Comparison of ENCODE assay signal across 8 cellular contexts in the genomic region with DNA sequence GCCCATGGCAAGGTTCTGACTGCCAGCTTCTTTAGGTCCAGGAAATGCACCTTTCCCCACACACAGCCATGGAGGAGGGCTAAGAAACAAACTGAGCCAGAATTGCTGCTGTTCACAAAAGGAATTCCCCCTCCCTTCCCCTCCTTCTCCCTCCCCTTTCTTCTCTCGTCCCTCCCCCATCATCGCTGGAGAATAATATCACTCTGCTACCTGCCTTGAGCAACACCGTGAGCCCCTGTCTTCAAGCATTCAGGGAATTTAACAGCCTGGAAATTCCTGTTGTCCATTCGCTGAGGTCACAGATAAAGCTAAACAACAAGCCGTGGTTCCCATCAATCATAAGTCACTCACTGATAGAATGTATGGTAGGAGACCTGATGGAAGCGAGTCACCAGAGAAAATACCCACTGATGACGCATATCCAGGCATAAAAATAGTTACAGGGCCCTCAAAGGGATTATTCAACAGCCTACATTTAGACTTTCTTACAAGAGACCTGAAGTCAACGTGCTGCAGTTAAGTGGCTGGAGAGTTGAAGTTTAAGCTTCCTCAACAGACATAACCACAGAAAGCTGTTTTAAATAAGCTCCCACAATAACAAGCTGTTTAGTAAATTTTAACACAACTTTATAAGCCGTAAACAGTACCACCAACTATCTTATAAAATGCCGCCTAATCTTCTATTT. TPM values are rescaled to one million over a fixed set of nuclear protein-coding genes. Genes with fewer than 3 reads are reported as not detected.
DNase-seq lines count a peak whose midpoint lies in the region; ATAC-seq and TF ChIP-seq lines count a peak whose summit lies in the region.

No MANE protein-coding gene starts in this region.

- H2AFZ ChIP-seq in SK-N-SH (ENCODE audit: low read depth), result peak overlapping the region; percentile 19; the same call in 1 of the 2 replicates
- H2AFZ ChIP-seq in smooth muscle cell (ENCODE audit: low read depth), result no peak overlapping the region

- BruUV-seq in Calu3 (replicated peaks; lab: Mats Ljungman, UMichigan), result no TSS peak

- H3F3A ChIP-seq in SK-N-SH (replicated peaks; ENCODE audit: insufficient read depth) (peaks cover 21% of the 10 kb centered on the region), smooth muscle cell (ENCODE audit: low read depth) (peaks cover 12% of the 10 kb centered on the region)

- ATAC-seq in GM19452 (IDR thresholded peaks at IDR 0.05; ENCODE audit: unreplicated experiment) (peak; percentile 73), HG03457 (IDR thresholded peaks at IDR 0.05; ENCODE audit: unreplicated experiment) (peak; percentile 60)

- no peak for TF ChIP-seq CTCF in Calu3 (IDR thresholded peaks at IDR 0.05; ENCODE audit: unreplicated experiment)
- TF ChIP-seq CTCF in SK-N-SH (IDR thresholded peaks at IDR 0.05), result no peak
- TF ChIP-seq CTCF in brain microvascular endothelial cell (IDR thresholded peaks at IDR 0.05; ENCODE audit: low read depth, low read length, missing control alignments), result no peak
- TF ChIP-seq CTCF in smooth muscle cell (IDR thresholded peaks at IDR 0.05; ENCODE audit: borderline replicate concordance, insufficient read depth, poor library complexity, severe bottlenecking), result no peak

- H3K27ac Mint-ChIP-seq in Calu3 (ENCODE audit: unreplicated experiment) (peak overlapping the region; percentile 80), immature natural killer cell (peak overlapping the region; percentile 30 to 96 (median 90))

- H3K9me3 ChIP-seq in SK-N-SH, result no peaks in the 10 kb centered on the region
- H3K9me3 ChIP-seq in smooth muscle cell (replicated peaks; ENCODE audit: low read depth), result no peaks in the 10 kb centered on the region

- H4K20me1 ChIP-seq in SK-N-SH (ENCODE audit: insufficient read depth), result no peaks in the 10 kb centered on the region
- H4K20me1 ChIP-seq in smooth muscle cell (ENCODE audit: low read depth), result peaks cover 5% of the 10 kb centered on the region

- H3K27me3 ChIP-seq in SK-N-SH (ENCODE audit: insufficient read depth) (no peaks in the 10 kb centered on the region), brain microvascular endothelial cell (replicated peaks) (no peaks in the 10 kb centered on the region), smooth muscle cell (ENCODE audit: low read depth) (no peaks in the 10 kb centered on the region)

- H3K27me3 Mint-ChIP-seq in Calu3 (ENCODE audit: unreplicated experiment), result no peaks in the 10 kb centered on the region
- H3K27me3 Mint-ChIP-seq in immature natural killer cell (ENCODE audit: low read depth in 3 of 3), result no peaks in the 10 kb centered on the region

- peak in 1 of 2 experiments; percentile 87; a peak in 2 of 4 replicates for TF ChIP-seq EP300 in SK-N-SH (IDR thresholded peaks at IDR 0.05; ENCODE audit: borderline replicate concordance in 1 of 2, low read depth in 1 of 2, low read length in 1 of 2)

- WGBS in SK-N-SH (ENCODE audit: low lambda C conversion rate), result 18% methylated on average over 10 of the region's 10 CpGs
- WGBS in smooth muscle cell (ENCODE audit: low lambda C conversion rate), result 7% methylated on average over 10 of the region's 10 CpGs

- CTCF ChIA-PET in Calu3 (lab: Charles Lee) (interaction anchor here (0.6 to 3.0 kb wide), 9 partner anchors 13 to 278 kb away, joined by 3 to 15 read pairs (median 4); no protein-coding TSS in a partner anchor), SK-N-SH (lab: Yijun Ruan, JAX) (interaction anchor here (1.0 to 1.3 kb wide), 3 partner anchors 20 to 193 kb away, joined by 3 to 4 read pairs (median 3); no protein-coding TSS in a partner anchor)

- H3K36me3 ChIP-seq in SK-N-SH (replicated peaks in 1 of 2; ENCODE audit: control insufficient read depth in 1 of 2, insufficient read depth in 2 of 2, low read length in 1 of 2) (no peaks in the 10 kb centered on the region), brain microvascular endothelial cell (replicated peaks) (no peaks in the 10 kb centered on the region), smooth muscle cell (ENCODE audit: low read depth) (no peaks in the 10 kb centered on the region)

- H3K9ac ChIP-seq in SK-N-SH (peak overlapping the region; percentile 73), smooth muscle cell (ENCODE audit: low read depth) (peak overlapping the region; percentile 73)

- in situ Hi-C loops in brain microvascular endothelial cell (cut with HindIII; ENCODE audit: low pct_ligation_motif_present, low sequenced_read_pairs), result no loop called here

- H3K4me1 ChIP-seq in SK-N-SH (ENCODE audit: control insufficient read depth in 1 of 2, insufficient read depth in 2 of 2, low read depth in 1 of 2, low read length in 1 of 2) (peaks cover 10 to 28% of the 10 kb centered on the region in 2 experiments), smooth muscle cell (ENCODE audit: low read depth) (peaks cover 32% of the 10 kb centered on the region)

- intact Hi-C loops in Calu3 (cut with micrococcal nuclease; ENCODE audit: unreplicated experiment), result loop anchor here (2.0 to 5.0 kb wide), 4 partner anchors 33 to 193 kb away; no protein-coding TSS in a partner anchor

- H3K9me3 Mint-ChIP-seq in Calu3 (ENCODE audit: low read depth, unreplicated experiment), result no peaks in the 10 kb centered on the region
- no peaks in the 10 kb centered on the region for H3K9me3 Mint-ChIP-seq in immature natural killer cell

- peak overlapping the region; percentile 68 for H3K4me2 ChIP-seq in SK-N-SH
- peak overlapping the region; percentile 82 for H3K4me2 ChIP-seq in smooth muscle cell

- H3K4me3 Mint-ChIP-seq in Calu3 (ENCODE audit: low read depth, unreplicated experiment) (peak overlapping the region; percentile 47), immature natural killer cell (peak overlapping the region; percentile 34 to 75 (median 47))

- H3K4me3 ChIP-seq in SK-N-SH (ENCODE audit: low read depth in 2 of 2, low read length in 1 of 2) (peak overlapping the region; percentile 47 to 59), brain microvascular endothelial cell (ENCODE audit: low read depth, low read length) (peak overlapping the region; percentile 45), smooth muscle cell (peak overlapping the region; percentile 38)

- no peak for TF ChIP-seq RAD21 in SK-N-SH (IDR thresholded peaks at IDR 0.05; ENCODE audit: low read length)

- POLR2A ChIA-PET in SK-N-SH (lab: Yijun Ruan, JAX), result no interaction called here

- peak overlapping the region; percentile 53 to 96 for H3K27ac ChIP-seq in SK-N-SH (ENCODE audit: low read depth in 2 of 2, low read length in 1 of 2)
- H3K27ac ChIP-seq in brain microvascular endothelial cell, result peak overlapping the region; percentile 92
- peak overlapping the region; percentile 91 for H3K27ac ChIP-seq in smooth muscle cell (ENCODE audit: low read depth)

- H3K79me2 ChIP-seq in SK-N-SH (ENCODE audit: insufficient read depth) (peaks cover 75% of the 10 kb centered on the region), smooth muscle cell (ENCODE audit: low read depth) (peaks cover 22% of the 10 kb centered on the region)

- H3K4me1 Mint-ChIP-seq in Calu3 (ENCODE audit: low read depth, unreplicated experiment) (peaks cover 38% of the 10 kb centered on the region), immature natural killer cell (peaks cover 40 to 50% of the 10 kb centered on the region in 2 donors)

- H3K36me3 Mint-ChIP-seq in Calu3 (ENCODE audit: insufficient read depth, unreplicated experiment) (peaks cover 18% of the 10 kb centered on the region), immature natural killer cell (no peaks in the 10 kb centered on the region)

- no peaks in the 10 kb centered on the region for H3K9me2 ChIP-seq in SK-N-SH

- peak; percentile 71 for DNase-seq in Calu3
- DNase-seq in SK-N-SH, result no peak
- peak; percentile 99 for DNase-seq in brain microvascular endothelial cell
- DNase-seq in immature natural killer cell, result peak; percentile 40 to 55 (median 47)
- DNase-seq in smooth muscle cell (lab: John Stamatoyannopoulos, UW; ENCODE audit: unreplicated experiment), result no peak
- DNase-seq in UCSD-AML1 (lab: John Stamatoyannopoulos, UW; ENCODE audit: unreplicated experiment), result no peak

TF ChIP-seq in SK-N-SH, 30 proteins besides CTCF, POLR2A, EP300 and RAD21 (continues in another document):
- TF ChIP-seq GATA2 (CRISPR knock-in tag; IDR thresholded peaks at IDR 0.05) (no peak), NFIC (IDR thresholded peaks at IDR 0.05; ENCODE audit: borderline replicate concordance) (peak; percentile 61; the same call in 1 of the 2 replicates), MXI1 (IDR thresholded peaks at IDR 0.05; ENCODE audit: low read depth, low read length) (no peak), RFX5 (IDR thresholded peaks at IDR 0.05; ENCODE audit: low read length) (no peak), ELF1 (IDR thresholded peaks at IDR 0.05) (no peak), RXRA (IDR thresholded peaks at IDR 0.05; ENCODE audit: borderline replicate concordance, low read depth) (peak; percentile 79; the same call in 1 of the 2 replicates), FOSL2 (IDR thresholded peaks at IDR 0.05; ENCODE audit: borderline replicate concordance, low read depth) (peak; percentile 85), TAF1 (IDR thresholded peaks at IDR 0.05; ENCODE audit: borderline replicate concordance, low read depth, low read length) (no peak)

RNA-seq across cellular contexts. Expression of a gene that starts 59.7 kb away (rescaled TPM):
- total RNA-seq in Calu3 (2022) (15.0 and 18.4 TPM in 2 replicates), smooth muscle cell (11.7 and 12.5 TPM in 2 replicates)
- polyA plus RNA-seq in SK-N-SH (2012; rRNA removed) (2.5 and 2.8 TPM in 2 replicates), immature natural killer cell (1 to 10 TPM in 2 of 3 donors, under 1 TPM in 1; 0.13 to 4.6 (median 1.5) TPM), smooth muscle cell (3.2 and 4.9 TPM in 2 replicates)
- polyA plus RNA-seq in SK-N-SH (2012; cell fraction: cytosol; rRNA removed), result 2.9 TPM in 2 replicates
- polyA plus RNA-seq in SK-N-SH (2012; cell fraction: nucleus; rRNA removed), result 5.1 and 6.3 TPM in 2 replicates

Comparison
In these comparisons a context has a peak if more than half of its experiments do, and no peak if none do; other contexts are left out.
1. DNase-seq: peak in Calu3 (single experiment), brain microvascular endothelial cell (single experiment) and immature natural killer cell (3 of 3); none in SK-N-SH (single experiment), smooth muscle cell (single experiment) and UCSD-AML1 (single experiment).
2. Peak in every context shown above with its lines, with median percentiles within 50 percentile points of each other: H3K27ac ChIP-seq and H3K4me3 ChIP-seq.